Comparison of ENCODE assay signal across 15 cellular contexts in the genomic region with DNA sequence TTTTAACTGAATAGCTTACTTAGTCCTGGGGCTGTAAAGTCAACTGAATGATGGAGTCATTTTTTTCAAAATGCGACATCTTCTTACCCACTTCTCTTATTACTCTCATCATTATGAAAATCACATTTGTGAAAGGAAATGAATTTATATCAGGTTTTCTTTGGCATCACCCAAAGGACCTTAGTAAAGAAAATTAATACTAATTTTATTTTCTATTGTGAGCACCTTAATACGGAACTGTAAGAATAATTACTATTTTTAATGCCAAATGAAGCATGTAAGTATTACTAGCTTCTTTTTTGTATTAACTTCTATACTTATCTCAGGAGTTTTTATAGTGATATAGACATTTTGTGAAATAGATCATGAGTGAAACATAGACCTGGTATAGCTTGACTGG. TPM values are rescaled to one million over a fixed set of nuclear protein-coding genes. Genes with fewer than 3 reads are reported as not detected.
DNase-seq lines count a peak whose midpoint lies in the region; ATAC-seq and TF ChIP-seq lines count a peak whose summit lies in the region.
"Had no signal": no experiment of that assay in that cellular context is flagged by ENCODE, and none has a peak within 500 bp of the region (broad histone marks: within the 10 kb centered on the region; RNA-seq: fewer than 3 reads in every experiment).

No MANE protein-coding gene starts in this region.

- no peaks in the 10 kb centered on the region for H3K36me3 ChIP-seq in ACC112 (ENCODE audit: insufficient read depth, low read length)
- no peaks in the 10 kb centered on the region for H3K36me3 ChIP-seq in fibroblast of lung (ENCODE audit: control insufficient read depth, insufficient read depth, low read length)
- H3K36me3 ChIP-seq: esophagus squamous epithelium, uterus had no signal

- intact Hi-C loops in Calu3 (cut with micrococcal nuclease; ENCODE audit: unreplicated experiment) = no loop called here

- H3K27ac ChIP-seq in ACC112 (ENCODE audit: low read depth, low read length) (peak overlapping the region; percentile 49), fibroblast of lung (ENCODE audit: insufficient read depth, low read length) (peak overlapping the region; percentile 58)
- H3K27ac ChIP-seq: uterus had no signal

- H3K9me3 ChIP-seq in T-helper 17 cell (ENCODE audit: control insufficient read depth, low read length, poor library complexity, severe bottlenecking) (no peaks in the 10 kb centered on the region), fibroblast of lung (ENCODE audit: control insufficient read depth, insufficient read depth, low read depth, low read length) (no peaks in the 10 kb centered on the region)
- H3K9me3 ChIP-seq: esophagus squamous epithelium, uterus had no signal

- H3K4me3 Mint-ChIP-seq in Calu3 (ENCODE audit: low read depth, unreplicated experiment) (no peak overlapping the region), T-helper 17 cell (peak overlapping the region; percentile 83)

- H3K27me3 ChIP-seq in ACC112 (ENCODE audit: insufficient read depth, low read length) = no peaks in the 10 kb centered on the region
- no peaks in the 10 kb centered on the region for H3K27me3 ChIP-seq in fibroblast of lung (ENCODE audit: control insufficient read depth, insufficient read depth, low read length)
- H3K27me3 ChIP-seq: esophagus squamous epithelium, uterus had no signal

- H3K79me2 ChIP-seq in ACC112 (ENCODE audit: control insufficient read depth, insufficient read depth, low read length, unreplicated experiment) (no peaks in the 10 kb centered on the region), fibroblast of lung (ENCODE audit: control insufficient read depth, insufficient read depth, low read length) (no peaks in the 10 kb centered on the region)

- H4K20me1 ChIP-seq in fibroblast of lung (ENCODE audit: control insufficient read depth, extremely low read depth, insufficient read depth, low read length) = no peaks in the 10 kb centered on the region

- H2AFZ ChIP-seq in ACC112 (ENCODE audit: low read length, unreplicated experiment) (no peak overlapping the region), fibroblast of lung (ENCODE audit: low read length) (no peak overlapping the region)

- TF ChIP-seq CTCF in Calu3 (IDR thresholded peaks at IDR 0.05; ENCODE audit: unreplicated experiment) (no peak), fibroblast of lung (conservative IDR thresholded peaks at IDR 0.05 in 1 of 2, IDR thresholded peaks at IDR 0.05 in 1 of 2; ENCODE audit: low read depth in 1 of 2, low read length in 2 of 2) (no peak)

- H3K4me1 Mint-ChIP-seq in Calu3 (ENCODE audit: low read depth, unreplicated experiment) = peaks cover 51% of the 10 kb centered on the region
- H3K4me1 Mint-ChIP-seq in T-helper 17 cell = peaks cover 63% of the 10 kb centered on the region

- H3K27me3 Mint-ChIP-seq in Calu3 (ENCODE audit: unreplicated experiment) (no peaks in the 10 kb centered on the region), T-helper 17 cell (no peaks in the 10 kb centered on the region)

- no peak for DNase-seq in Calu3
- no peak for DNase-seq in T-helper 17 cell
- no peak for DNase-seq in fibroblast of lung (ENCODE audit: low read depth in 2 of 2)
- no peak for DNase-seq in cerebellum (ENCODE audit: low spot score)
- DNase-seq in SKM-1 treated with dmso at 0.1 percent for 144 hours (lab: John Stamatoyannopoulos, UW; ENCODE audit: unreplicated experiment) = no peak
- no peak for DNase-seq in HCEC 1CT
- DNase-seq: activated CD4-positive, alpha-beta T cell treated with anti-CD3 and anti-CD28 coated beads for 1 hour; esophagus squamous epithelium; left cardiac atrium; uterus had no signal

- no peak for ATAC-seq in T-helper 17 cell
- ATAC-seq in GM19397 (IDR thresholded peaks at IDR 0.05; ENCODE audit: unreplicated experiment) = no peak

- peak overlapping the region; percentile 48 for H3K27ac Mint-ChIP-seq in Calu3 (ENCODE audit: unreplicated experiment)
- H3K27ac Mint-ChIP-seq in T-helper 17 cell = peak overlapping the region; percentile 98

- H3K9me3 Mint-ChIP-seq in Calu3 (ENCODE audit: low read depth, unreplicated experiment) = peaks cover 4% of the 10 kb centered on the region

- no peak overlapping the region for H3K9ac ChIP-seq in fibroblast of lung (ENCODE audit: insufficient read depth, low read length)

- H3K4me3 ChIP-seq in ACC112 (ENCODE audit: low read depth, low read length) (no peak overlapping the region), fibroblast of lung (replicated peaks in 1 of 4; ENCODE audit: control extremely low read depth in 1 of 4, insufficient read depth in 1 of 4, low read depth in 3 of 4, low read length in 4 of 4) (no peak overlapping the region)
- H3K4me3 ChIP-seq: esophagus squamous epithelium, GM12878, uterus had no signal

- CTCF ChIA-PET in Calu3 (lab: Charles Lee) = no interaction called here

- no TSS peak for BruUV-seq in Calu3 (replicated peaks; lab: Mats Ljungman, UMichigan)

- peaks cover 49% of the 10 kb centered on the region for H3K4me1 ChIP-seq in ACC112 (ENCODE audit: control insufficient read depth, insufficient read depth, low read length, unreplicated experiment)
- H3K4me1 ChIP-seq in fibroblast of lung (ENCODE audit: control insufficient read depth, extremely low read depth, insufficient read depth, low read length) = peaks cover 18% of the 10 kb centered on the region
- H3K4me1 ChIP-seq: esophagus squamous epithelium, uterus had no signal

- H3K36me3 Mint-ChIP-seq in Calu3 (ENCODE audit: insufficient read depth, unreplicated experiment) = no peaks in the 10 kb centered on the region
- H3K36me3 Mint-ChIP-seq in T-helper 17 cell (ENCODE audit: low read depth) = peaks cover 6% of the 10 kb centered on the region

- no peak overlapping the region for H3K4me2 ChIP-seq in fibroblast of lung (ENCODE audit: extremely low read depth, insufficient read depth, low read length)

RNA-seq across cellular contexts. Expression of a gene that starts 30.9 kb away (rescaled TPM):
- total RNA-seq in Calu3 (2022) (not detected in 2 replicates), T-helper 17 cell (100 to 1,000 TPM; 697 to 813 TPM), fibroblast of lung (under 0.01 TPM in 2 replicates), cerebellum (4.4 TPM)
- polyA plus RNA-seq in fibroblast of lung = 0.07 and 0.11 TPM in 2 replicates
- polyA plus RNA-seq in fibroblast of lung (2012) = 0.06 TPM in 1 of 2 replicates, not detected in the other
- polyA minus RNA-seq in fibroblast of lung (ENCODE audit: low replicate concordance) = not detected in 2 replicates
- total RNA-seq: HT-29, renal cortical epithelial cell had no signal

Comparison
In these comparisons a context has a peak if more than half of its experiments do, and no peak if none do; other contexts are left out.
1. RNA of a gene that starts 30.9 kb away (total RNA-seq): 697 to 813 TPM in T-helper 17 cell; 4.4 TPM in cerebellum (single experiment), not detected in Calu3 and under 0.01 TPM in fibroblast of lung; every median in the first group is over 100 times any median in the second.